In the genomic region with DNA sequence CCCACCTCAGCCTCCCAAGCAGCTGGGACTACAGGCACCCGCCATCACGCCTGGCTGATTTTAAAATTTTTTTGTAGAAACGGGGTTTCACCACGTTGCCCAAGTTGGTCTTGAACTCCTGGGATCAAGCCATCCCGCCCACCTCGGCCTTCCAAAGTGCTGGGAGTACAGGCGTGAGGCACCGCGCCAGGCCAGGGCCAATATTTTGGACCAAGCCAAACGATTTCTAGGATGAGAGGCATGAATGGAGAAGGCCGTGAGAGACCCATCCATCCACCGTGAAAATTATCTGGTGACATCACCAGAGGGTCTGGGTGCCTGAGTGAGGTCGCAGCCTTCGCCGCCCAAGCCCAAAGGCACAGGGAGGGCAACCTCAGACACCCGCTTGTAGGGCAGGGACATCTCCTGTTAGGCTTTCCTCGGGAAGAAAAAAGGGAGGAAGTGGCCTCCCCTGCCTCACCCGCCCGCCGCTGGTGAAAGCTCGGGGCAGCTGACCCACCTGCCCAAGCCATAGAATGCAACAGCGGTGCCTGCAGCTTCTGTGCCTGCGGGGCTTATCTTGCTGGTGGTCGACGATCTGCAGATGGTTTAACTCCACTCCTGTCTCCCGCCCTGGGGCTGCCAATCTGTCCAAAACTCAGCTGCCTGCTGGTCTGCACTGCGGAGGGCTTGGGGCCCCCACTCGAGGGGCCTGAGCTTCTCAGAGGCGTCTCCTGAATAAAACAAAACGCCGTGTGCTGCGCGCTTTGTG, we compare ENCODE assay signal across 25 cellular contexts.
DNase-seq lines count a peak whose midpoint lies in the region; ATAC-seq, FAIRE-seq and TF ChIP-seq lines count a peak whose summit lies in the region.
"Had no signal": no experiment of that assay in that cellular context is flagged by ENCODE, and none has a peak within 500 bp of the region (broad histone marks: within the 10 kb centered on the region; RNA-seq: fewer than 3 reads in every experiment).

No MANE protein-coding gene starts in this region.

- H3K9ac ChIP-seq in K562 (ENCODE audit: insufficient read depth in 1 of 2, low read depth in 2 of 2, low read length in 2 of 2), result peak overlapping the region in 1 of 2 experiments; percentile 29; a peak in 1 of 4 replicates
- H3K9ac ChIP-seq: BLaER1 treated with 17β-estradiol and CSF1 and Interleukin-3, amounts not matched to agents 10 nM and 100 nM; GM23248 had no signal

- TF ChIP-seq CTCF in GM23338 (conservative IDR thresholded peaks at IDR 0.05; ENCODE audit: low read depth in 2 of 2) (no peak), K562 (IDR thresholded peaks at IDR 0.05 in 2 of 3, conservative IDR thresholded peaks at IDR 0.05 in 1 of 3; ENCODE audit: insufficient read depth in 2 of 3, low read depth in 1 of 3, low read length in 3 of 3) (no peak), ovary (IDR thresholded peaks at IDR 0.05) (no peak)

- POLR2A ChIA-PET in K562 (lab: Yijun Ruan, JAX), result interaction anchor here (1.6 kb wide), 1 partner anchor 259 kb away, joined by 4 read pairs; no protein-coding TSS in a partner anchor

- H3K36me3 ChIP-seq in GM23338 (ENCODE audit: insufficient read depth), result no peaks in the 10 kb centered on the region
- no peaks in the 10 kb centered on the region for H3K36me3 ChIP-seq in K562 (ENCODE audit: control insufficient read depth, insufficient read depth, low read length)
- H3K36me3 ChIP-seq in ovary, result no peaks in the 10 kb centered on the region
- H3K36me3 ChIP-seq in aorta (ENCODE audit: control insufficient read depth in 1 of 2, insufficient read depth in 2 of 2, low read length in 1 of 2), result no peaks in the 10 kb centered on the region

- H3K27me3 Mint-ChIP-seq in GM23338 (ENCODE audit: insufficient read depth, low read depth, poor library complexity), result peaks cover 8% of the 10 kb centered on the region
- H3K27me3 Mint-ChIP-seq: B cell; CD4-positive, CD25-positive, alpha-beta regulatory T cell; CD8-positive, alpha-beta memory T cell; IgD-negative memory B cell had no signal

- no peak for TF ChIP-seq RAD21 in K562 (CRISPR knock-in tag; conservative IDR thresholded peaks at IDR 0.05 in 1 of 2, IDR thresholded peaks at IDR 0.05 in 1 of 2)

- no peaks in the 10 kb centered on the region for H3F3A ChIP-seq in GM23338 (replicated peaks; ENCODE audit: low read depth)

- H3K9me3 ChIP-seq in K562 (replicated peaks; ENCODE audit: control insufficient read depth, insufficient read depth, low read depth, low read length) (no peaks in the 10 kb centered on the region), ovary (no peaks in the 10 kb centered on the region), aorta (ENCODE audit: control insufficient read depth, low read length) (no peaks in the 10 kb centered on the region)

- H3K4me2 ChIP-seq in GM23338 (no peak overlapping the region), K562 (ENCODE audit: insufficient read depth, low read length) (no peak overlapping the region)
- H3K4me2 ChIP-seq: BLaER1 treated with 17β-estradiol and CSF1 and Interleukin-3, amounts not matched to agents 10 nM and 100 nM had no signal

- H3K79me2 ChIP-seq in GM23338 (replicated peaks; ENCODE audit: insufficient read depth) (no peaks in the 10 kb centered on the region), K562 (ENCODE audit: control insufficient read depth, insufficient read depth, low read length) (no peaks in the 10 kb centered on the region)

- 0 out of 3 replicates have a peak, but pooled peaks cover 4% of the 10 kb centered on the region for H3K4me1 Mint-ChIP-seq in GM23338
- H3K4me1 Mint-ChIP-seq: B cell had no signal

- ATAC-seq in GM23338 (no peak), K562 (peak; percentile 26; the same call in 1 of the 3 replicates), aorta (ENCODE audit: low FRiP score) (peak; percentile 15), Right ventricle myocardium superior (ENCODE audit: poor library complexity) (no peak), HG03280 (IDR thresholded peaks at IDR 0.05; ENCODE audit: unreplicated experiment) (no peak)
- ATAC-seq: HCT116, HepG2 had no signal

- H3K9me1 ChIP-seq in K562 (ENCODE audit: control insufficient read depth, insufficient read depth, low read length), result no peaks in the 10 kb centered on the region

- no peak for FAIRE-seq in K562 (lab: Jason Lieb, UNC)
- FAIRE-seq: GM12892, GM18507, H54, HepG2 had no signal

- WGBS in K562 (ENCODE audit: insufficient coverage, low coverage, missing lambda C conversion rate), result 46% methylated on average over 33 of the region's 33 CpGs
- 28 to 56% (median 29%) methylated on average over 32 to 33 of the region's 33 CpGs for WGBS in ovary, 3 donors
- 90 to 91% methylated on average over 33 of the region's 33 CpGs for WGBS in aorta, 2 donors

- in situ Hi-C loops in K562 (cut with MboI), result no loop called here

- 0 out of 2 replicates have a peak, but pooled peaks cover 4% of the 10 kb centered on the region for H3K9me2 ChIP-seq in GM23338 (ENCODE audit: insufficient read depth)

- intact Hi-C loops in K562 (cut with micrococcal nuclease) (no loop called here), ovary (cut with DNase I) (no loop called here), aorta (cut with DNase I) (no loop called here), Right ventricle myocardium superior (cut with DNase I) (no loop called here)

- peaks cover 10% of the 10 kb centered on the region; the same call in 1 of the 2 replicates for H3K4me1 ChIP-seq in GM23338 (ENCODE audit: insufficient read depth)
- H3K4me1 ChIP-seq in K562 (replicated peaks in 1 of 2; ENCODE audit: control insufficient read depth in 2 of 2, insufficient read depth in 2 of 2, low read length in 2 of 2), result peaks cover 0 to 5% of the 10 kb centered on the region in 2 experiments; a peak in 3 of 5 replicates
- H3K4me1 ChIP-seq in ovary (ENCODE audit: insufficient read depth), result peaks cover 7% of the 10 kb centered on the region
- H3K4me1 ChIP-seq in aorta (ENCODE audit: control insufficient read depth in 1 of 2, insufficient read depth in 2 of 2, low read length in 2 of 2), result no peaks in the 10 kb centered on the region

- TF ChIP-seq POLR2A in K562 (conservative IDR thresholded peaks at IDR 0.05), result no peak
- no peak for TF ChIP-seq POLR2A in ovary (IDR thresholded peaks at IDR 0.05)

- CTCF ChIA-PET in K562 (lab: Yijun Ruan, JAX; ENCODE audit: low intra/inter-chr PET ratio), result no interaction called here

- H3K27ac Mint-ChIP-seq in GM23338, result no peak overlapping the region
- H3K27ac Mint-ChIP-seq: B cell; CD8-positive, alpha-beta memory T cell; HFFc6; IgD-negative memory B cell had no signal

- peaks cover 35% of the 10 kb centered on the region for H3K9me3 Mint-ChIP-seq in GM23338

- H4K20me1 ChIP-seq in GM23338 (replicated peaks; ENCODE audit: insufficient read depth) (no peaks in the 10 kb centered on the region), K562 (replicated peaks; ENCODE audit: control insufficient read depth, insufficient read depth, low read length) (no peaks in the 10 kb centered on the region)

- H3K36me3 Mint-ChIP-seq in GM23338 (ENCODE audit: low read depth), result peaks cover 32% of the 10 kb centered on the region

- no peaks in the 10 kb centered on the region for H3K27me3 ChIP-seq in GM23338 (ENCODE audit: insufficient read depth)
- no peaks in the 10 kb centered on the region for H3K27me3 ChIP-seq in K562 (ENCODE audit: control insufficient read depth in 2 of 2, insufficient read depth in 2 of 2, low read length in 2 of 2)
- no peaks in the 10 kb centered on the region for H3K27me3 ChIP-seq in ovary
- no peaks in the 10 kb centered on the region for H3K27me3 ChIP-seq in aorta (ENCODE audit: control insufficient read depth in 1 of 2, insufficient read depth in 2 of 2, low read length in 1 of 2)
- H3K27me3 ChIP-seq: BLaER1 treated with 17β-estradiol and CSF1 and Interleukin-3, amounts not matched to agents 10 nM and 100 nM had no signal

- H2AFZ ChIP-seq in GM23338, result no peak overlapping the region
- peak overlapping the region; percentile 8; the same call in 1 of the 2 replicates for H2AFZ ChIP-seq in K562 (ENCODE audit: low read depth, low read length)
- H2AFZ ChIP-seq: GM23248 had no signal

- TF ChIP-seq EP300 in K562 (IDR thresholded peaks at IDR 0.05; ENCODE audit: low read length) (no peak), ovary (IDR thresholded peaks at IDR 0.05) (no peak)

- H3K4me3 ChIP-seq in GM23338 (no peak overlapping the region), K562 (no peak overlapping the region), ovary (no peak overlapping the region), aorta (ENCODE audit: low read length in 2 of 2) (no peak overlapping the region)
- H3K4me3 ChIP-seq: BLaER1 treated with 17β-estradiol and CSF1 and Interleukin-3, amounts not matched to agents 10 nM and 100 nM; GM23248 had no signal

- 0 out of 2 replicates have a peak overlapping the region, but pooled peaks have one; percentile 19 for H3K27ac ChIP-seq in GM23338 (ENCODE audit: low read depth)
- no peak overlapping the region for H3K27ac ChIP-seq in K562 (ENCODE audit: extremely low read depth, low read depth, low read length)
- peak overlapping the region; percentile 30 to 76 for H3K27ac ChIP-seq in ovary
- no peak overlapping the region for H3K27ac ChIP-seq in aorta (ENCODE audit: low read depth in 1 of 2, low read length in 2 of 2)
- H3K27ac ChIP-seq: BLaER1 treated with 17β-estradiol and CSF1 and Interleukin-3, amounts not matched to agents 10 nM and 100 nM; GM23248 had no signal

- H3K4me3 Mint-ChIP-seq in GM23338, result no peak overlapping the region
- H3K4me3 Mint-ChIP-seq: B cell; CD8-positive, alpha-beta memory T cell; HFFc6; IgD-negative memory B cell had no signal

- BruUV-seq in K562 (replicated peaks; lab: Mats Ljungman, UMichigan), result no TSS peak

- DNase-seq in GM23338 (ENCODE audit: low spot score) (peak; percentile 14), K562 (ENCODE audit: extremely low read depth in 1 of 4, low spot score in 3 of 4) (no peak), ovary (peak in 4 of 5 donors; percentile 39 to 73 (median 54)), aorta (no peak), Right ventricle myocardium superior (no peak), NCI-H1417 treated with DMSO at 0.1 percent for 48 hours (lab: John Stamatoyannopoulos, UW) (no peak)
- DNase-seq: CD4-positive, CD25-positive, alpha-beta regulatory T cell; CD8-positive, alpha-beta memory T cell; COR-L47; DMS 273 treated with DMSO at 0.1 percent for 48 hours; DMS53; DND-41; EL; GDM1; GM23248; HFFc6 had no signal

TF ChIP-seq in GM23338, 12 proteins besides CTCF, POLR2A, EP300 and RAD21 (continues in another document):
- TF ChIP-seq STAT1 (IDR thresholded peaks at IDR 0.05; ENCODE audit: unreplicated experiment) (no peak), NANOG (IDR thresholded peaks at IDR 0.05; ENCODE audit: borderline replicate concordance) (no peak), ZNF114 (CRISPR knock-in tag; IDR thresholded peaks at IDR 0.05) (no peak), POLR2AphosphoS5 (IDR thresholded peaks at IDR 0.05; ENCODE audit: low read depth) (no peak), EZH2 (IDR thresholded peaks at IDR 0.05; ENCODE audit: low read depth, unreplicated experiment) (no peak)

TF ChIP-seq in K562, 482 proteins besides CTCF, POLR2A, EP300 and RAD21 (continues in another document):
- TF ChIP-seq FOS (IDR thresholded peaks at IDR 0.05; ENCODE audit: extremely low read depth, insufficient read length), result no peak
- no peak for TF ChIP-seq FOXA1 (IDR thresholded peaks at IDR 0.05; ENCODE audit: borderline replicate concordance)

Comparison
In these comparisons a context has a peak if more than half of its experiments do, and no peak if none do; other contexts are left out.
1. ATAC-seq: peak in K562 (single experiment) and aorta (single experiment); none in GM23338 (single experiment), Right ventricle myocardium superior (single experiment) and HG03280 (single experiment).
2. DNase-seq: peak in GM23338 (single experiment) and ovary (4 of 5); none in K562 (0 of 4), aorta (0 of 2), Right ventricle myocardium superior (single experiment) and NCI-H1417 treated with DMSO at 0.1 percent for 48 hours (single experiment).
3. H3K27ac ChIP-seq: peak in GM23338 (single experiment) and ovary (2 of 2); none in K562 (single experiment) and aorta (0 of 2).